17 cellular contexts compared by ENCODE assay signal in the genomic region with DNA sequence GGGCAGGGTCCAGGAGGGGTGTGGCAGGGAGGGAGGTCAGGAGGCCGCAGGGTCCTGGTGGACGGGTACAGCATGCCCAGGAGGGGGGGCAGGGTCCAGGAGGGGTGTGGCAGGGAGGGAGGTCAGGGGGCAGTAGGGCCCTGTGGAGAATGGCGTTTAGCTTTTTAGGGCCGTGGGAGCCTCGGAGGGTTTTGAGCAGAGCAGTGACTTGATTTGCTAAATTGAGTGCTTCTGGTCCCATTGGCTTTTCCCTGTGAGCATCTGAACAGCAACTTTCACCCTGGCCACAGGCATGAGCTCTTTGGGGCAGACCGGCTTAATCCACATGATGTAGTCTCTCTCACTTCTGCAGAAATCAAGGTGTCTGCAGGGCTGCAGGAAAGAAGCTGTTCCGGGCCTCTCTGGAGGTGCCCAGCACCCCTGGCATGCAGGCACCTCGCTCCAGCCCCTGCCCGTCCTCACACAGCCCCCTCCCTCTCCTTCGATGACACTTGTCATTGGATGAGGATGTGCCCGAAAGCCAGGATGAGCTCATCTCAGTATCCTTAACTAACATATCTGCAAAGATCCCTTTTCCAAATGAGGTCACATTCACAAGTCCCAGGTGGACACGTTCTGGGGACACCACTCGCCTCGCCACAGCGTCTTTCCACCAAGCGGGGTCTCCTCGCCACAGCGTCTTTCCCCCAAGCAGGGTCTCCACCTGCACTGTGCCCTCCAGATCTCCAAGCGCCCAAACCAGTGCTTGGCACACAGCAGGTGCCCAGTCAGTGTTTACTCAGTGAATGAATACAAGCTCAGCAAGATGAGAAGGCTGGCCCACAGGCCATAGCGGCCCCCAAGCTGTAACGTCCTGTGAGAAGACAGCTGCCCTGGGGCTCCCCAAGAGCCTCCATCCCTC.
DNase-seq lines count a peak whose midpoint lies in the region; ATAC-seq and TF ChIP-seq lines count a peak whose summit lies in the region.
"Had no signal": no experiment of that assay in that cellular context is flagged by ENCODE, and none has a peak within 500 bp of the region (broad histone marks: within the 10 kb centered on the region; RNA-seq: fewer than 3 reads in every experiment).

No MANE protein-coding gene starts in this region.

- H3K23ac ChIP-seq in trophoblast cell (ENCODE audit: low read length) = no peak overlapping the region

- no peak for TF ChIP-seq POLR2A in testis (IDR thresholded peaks at IDR 0.05)

- H3K79me1 ChIP-seq in trophoblast cell (ENCODE audit: low read length) = no peaks in the 10 kb centered on the region

- H2AFZ ChIP-seq in trophoblast cell (ENCODE audit: insufficient read depth, low read length, poor library complexity) = no peak overlapping the region
- H2AFZ ChIP-seq: GM23248 had no signal

- no peak overlapping the region for H4K91ac ChIP-seq in trophoblast cell (ENCODE audit: low read depth, low read length)

- H3K36me3 ChIP-seq in lower lobe of right lung (no peaks in the 10 kb centered on the region), testis (ENCODE audit: low read depth, missing control alignments) (no peaks in the 10 kb centered on the region), trophoblast cell (ENCODE audit: control insufficient read depth in 1 of 2, insufficient read depth in 2 of 2, low read length in 2 of 2) (no peaks in the 10 kb centered on the region)
- H3K36me3 ChIP-seq: esophagus squamous epithelium, left lung had no signal

- H4K8ac ChIP-seq in trophoblast cell (ENCODE audit: low read depth, low read length) = no peak overlapping the region

- WGBS in testis, 2 donors = 86 to 90% methylated on average over 16 to 19 of the region's 21 CpGs
- no CpG with 5 or more reads among the region's 21 CpGs for WGBS in trophoblast cell (ENCODE audit: extremely low coverage, insufficient coverage, insufficient read length)

- no peak overlapping the region for H3K27ac ChIP-seq in lower lobe of right lung
- H3K27ac ChIP-seq in testis = no peak overlapping the region
- no peak overlapping the region for H3K27ac ChIP-seq in trophoblast cell (ENCODE audit: low read depth, low read length)
- H3K27ac ChIP-seq: esophagus squamous epithelium, GM23248, KMS-11, left lung had no signal

- peaks cover 2% of the 10 kb centered on the region for H3K9me3 Mint-ChIP-seq in activated naive CD4-positive, alpha-beta T cell treated with anti-CD3 and anti-CD28 coated beads, Interleukin-2, amount 10 ng/mL, durations not matched to agents 7 days and 5 days
- no peaks in the 10 kb centered on the region for H3K9me3 Mint-ChIP-seq in activated CD8-positive, alpha-beta memory T cell treated with anti-CD3 and anti-CD28 coated beads, Interleukin-2, amount 10 ng/mL, durations not matched to agents 7 days and 5 days (ENCODE audit: low read depth)
- H3K9me3 Mint-ChIP-seq: activated CD4-positive, alpha-beta T cell treated with anti-CD3 and anti-CD28 coated beads, Interleukin-2, amount 10 ng/mL, durations not matched to agents 24 days and 14 days had no signal

- no peaks in the 10 kb centered on the region for H3K36me3 Mint-ChIP-seq in activated naive CD4-positive, alpha-beta T cell treated with anti-CD3 and anti-CD28 coated beads, Interleukin-2, amount 10 ng/mL, durations not matched to agents 7 days and 5 days
- H3K36me3 Mint-ChIP-seq in activated CD8-positive, alpha-beta memory T cell treated with anti-CD3 and anti-CD28 coated beads, Interleukin-2, amount 10 ng/mL, durations not matched to agents 7 days and 5 days = no peaks in the 10 kb centered on the region

- CTCF ChIA-PET in activated naive CD4-positive, alpha-beta T cell treated with anti-CD3 and anti-CD28 coated beads, Interleukin-2, amount 10 ng/mL, durations not matched to agents 7 days and 5 days (lab: Charles Lee) = interaction anchor here (0.7 kb wide), 1 partner anchor 33 kb away, joined by 3 read pairs; no protein-coding TSS in a partner anchor
- CTCF ChIA-PET in activated CD8-positive, alpha-beta memory T cell treated with anti-CD3 and anti-CD28 coated beads, Interleukin-2, amount 10 ng/mL, durations not matched to agents 7 days and 5 days (lab: Charles Lee) = no interaction called here

- TF ChIP-seq CTCF in lower lobe of right lung (IDR thresholded peaks at IDR 0.05) (no peak), testis (IDR thresholded peaks at IDR 0.05) (no peak), omental fat pad (IDR thresholded peaks at IDR 0.05) (no peak)

- no peak overlapping the region for H2BK5ac ChIP-seq in trophoblast cell (ENCODE audit: low read depth, low read length, poor library complexity)

- peak; percentile 3 for DNase-seq in activated naive CD4-positive, alpha-beta T cell treated with anti-CD3 and anti-CD28 coated beads, Interleukin-2, amount 50 U/mL, for 16 hours
- DNase-seq in activated naive CD4-positive, alpha-beta T cell treated with anti-CD3 and anti-CD28 coated beads, Interleukin-2, amount 10 ng/mL, durations not matched to agents 7 days and 5 days = no peak
- peak; percentile 34 for DNase-seq in activated CD8-positive, alpha-beta memory T cell treated with anti-CD3 and anti-CD28 coated beads, Interleukin-2, amount 10 ng/mL, durations not matched to agents 7 days and 5 days
- DNase-seq in lower lobe of right lung = peak; percentile 26
- DNase-seq in testis = peak; percentile 1
- DNase-seq in hypothalamus (lab: John Stamatoyannopoulos, UW) = no peak
- DNase-seq in omental fat pad (ENCODE audit: low spot score) = no peak
- no peak for DNase-seq in trophoblast cell
- DNase-seq: activated CD4-positive, alpha-beta T cell treated with anti-CD3 and anti-CD28 coated beads, Interleukin-2, amount 10 ng/mL, durations not matched to agents 24 days and 14 days; C1 segment of cervical spinal cord; esophagus squamous epithelium; GM23248; NCI-H2029 treated with DMSO at 0.1 percent for 48 hours; NCI-H510A treated with DMSO at 0.1 percent for 48 hours; SW 1271 had no signal

- no peak overlapping the region for H3K4me3 ChIP-seq in lower lobe of right lung
- no peak overlapping the region for H3K4me3 ChIP-seq in testis
- no peak overlapping the region for H3K4me3 ChIP-seq in trophoblast cell (ENCODE audit: low read depth, low read length)
- H3K4me3 ChIP-seq: esophagus squamous epithelium, GM23248, left lung had no signal

- H3K9ac ChIP-seq in trophoblast cell (ENCODE audit: low read length) = no peak overlapping the region
- H3K9ac ChIP-seq: GM23248, KMS-11 had no signal

- ATAC-seq in activated CD8-positive, alpha-beta memory T cell treated with anti-CD3 and anti-CD28 coated beads, Interleukin-2, amount 10 ng/mL, durations not matched to agents 7 days and 5 days = no peak
- no peak for ATAC-seq in lower lobe of right lung
- no peak for ATAC-seq in omental fat pad (ENCODE audit: low FRiP score)
- ATAC-seq: left lung had no signal

- peaks cover 14% of the 10 kb centered on the region for H3K27me3 Mint-ChIP-seq in activated naive CD4-positive, alpha-beta T cell treated with anti-CD3 and anti-CD28 coated beads, Interleukin-2, amount 10 ng/mL, durations not matched to agents 7 days and 5 days
- H3K27me3 Mint-ChIP-seq in activated CD8-positive, alpha-beta memory T cell treated with anti-CD3 and anti-CD28 coated beads, Interleukin-2, amount 10 ng/mL, durations not matched to agents 7 days and 5 days = no peaks in the 10 kb centered on the region

- H3K27me3 ChIP-seq in lower lobe of right lung (ENCODE audit: low read depth) = peaks cover 2% of the 10 kb centered on the region
- H3K27me3 ChIP-seq in testis = no peaks in the 10 kb centered on the region
- no peaks in the 10 kb centered on the region for H3K27me3 ChIP-seq in trophoblast cell (ENCODE audit: insufficient read depth, low read length)

- peaks cover 34% of the 10 kb centered on the region for H3K4me1 Mint-ChIP-seq in activated naive CD4-positive, alpha-beta T cell treated with anti-CD3 and anti-CD28 coated beads, Interleukin-2, amount 10 ng/mL, durations not matched to agents 7 days and 5 days
- peaks cover 29% of the 10 kb centered on the region for H3K4me1 Mint-ChIP-seq in activated CD8-positive, alpha-beta memory T cell treated with anti-CD3 and anti-CD28 coated beads, Interleukin-2, amount 10 ng/mL, durations not matched to agents 7 days and 5 days

- no peaks in the 10 kb centered on the region for H3K4me1 ChIP-seq in lower lobe of right lung
- no peaks in the 10 kb centered on the region for H3K4me1 ChIP-seq in testis
- no peaks in the 10 kb centered on the region for H3K4me1 ChIP-seq in trophoblast cell (ENCODE audit: control insufficient read depth in 1 of 2, insufficient read depth in 2 of 2, low read length in 2 of 2)

- no peaks in the 10 kb centered on the region for H3K79me2 ChIP-seq in trophoblast cell (ENCODE audit: control insufficient read depth, insufficient read depth, low read length, poor library complexity)

- no peak overlapping the region for H3K14ac ChIP-seq in trophoblast cell (ENCODE audit: low read length)

- H3K27ac Mint-ChIP-seq in activated naive CD4-positive, alpha-beta T cell treated with anti-CD3 and anti-CD28 coated beads, Interleukin-2, amount 10 ng/mL, durations not matched to agents 7 days and 5 days = no peak overlapping the region
- no peak overlapping the region for H3K27ac Mint-ChIP-seq in activated CD8-positive, alpha-beta memory T cell treated with anti-CD3 and anti-CD28 coated beads, Interleukin-2, amount 10 ng/mL, durations not matched to agents 7 days and 5 days
- H3K27ac Mint-ChIP-seq: activated CD4-positive, alpha-beta T cell treated with anti-CD3 and anti-CD28 coated beads, Interleukin-2, amount 10 ng/mL, durations not matched to agents 24 days and 14 days had no signal

- no peak overlapping the region for H2BK120ac ChIP-seq in trophoblast cell (ENCODE audit: insufficient read depth, low read length, poor library complexity)

- no peak overlapping the region for H3K4me3 Mint-ChIP-seq in activated naive CD4-positive, alpha-beta T cell treated with anti-CD3 and anti-CD28 coated beads, Interleukin-2, amount 10 ng/mL, durations not matched to agents 7 days and 5 days
- no peak overlapping the region for H3K4me3 Mint-ChIP-seq in activated CD8-positive, alpha-beta memory T cell treated with anti-CD3 and anti-CD28 coated beads, Interleukin-2, amount 10 ng/mL, durations not matched to agents 7 days and 5 days
- H3K4me3 Mint-ChIP-seq: activated CD4-positive, alpha-beta T cell treated with anti-CD3 and anti-CD28 coated beads, Interleukin-2, amount 10 ng/mL, durations not matched to agents 24 days and 14 days had no signal

- intact Hi-C loops in lower lobe of right lung (cut with DNase I) (no loop called here), testis (cut with DNase I; ENCODE audit: low total_unique reads) (no loop called here)

- H2AK5ac ChIP-seq in trophoblast cell (ENCODE audit: low read length) = no peak overlapping the region

- H3K4me2 ChIP-seq in trophoblast cell (ENCODE audit: low read length) = no peak overlapping the region
- H3K4me2 ChIP-seq: KMS-11 had no signal

- H3K9me3 ChIP-seq in lower lobe of right lung (no peaks in the 10 kb centered on the region), testis (no peaks in the 10 kb centered on the region), trophoblast cell (ENCODE audit: insufficient read depth, low read depth, low read length) (peaks cover 8% of the 10 kb centered on the region)
- H3K9me3 ChIP-seq: esophagus squamous epithelium, left lung had no signal

- no peak overlapping the region for H4K12ac ChIP-seq in trophoblast cell (ENCODE audit: low read depth, low read length)

- H3K4ac ChIP-seq in trophoblast cell (ENCODE audit: low read depth, low read length) = no peak overlapping the region

- H3K18ac ChIP-seq in trophoblast cell (ENCODE audit: low read length) = no peak overlapping the region

- H2BK12ac ChIP-seq in trophoblast cell (ENCODE audit: low read length) = no peak overlapping the region

Comparison
In these comparisons a context has a peak if more than half of its experiments do, and no peak if none do; other contexts are left out.
1. DNase-seq: peak in activated naive CD4-positive, alpha-beta T cell treated with anti-CD3 and anti-CD28 coated beads, Interleukin-2, amount 50 U/mL, for 16 hours (single experiment), activated CD8-positive, alpha-beta memory T cell treated with anti-CD3 and anti-CD28 coated beads, Interleukin-2, amount 10 ng/mL, durations not matched to agents 7 days and 5 days (single experiment), lower lobe of right lung (single experiment) and testis (single experiment); none in activated naive CD4-positive, alpha-beta T cell treated with anti-CD3 and anti-CD28 coated beads, Interleukin-2, amount 10 ng/mL, durations not matched to agents 7 days and 5 days (single experiment), hypothalamus (0 of 51), omental fat pad (single experiment) and trophoblast cell (0 of 2).